In genomic region chr5:41638685-41639084, GRCh38 we compare ENCODE assay signal across 1 cellular context.
TF ChIP-seq lines count a peak whose summit lies in the region.

No MANE protein-coding gene starts in this region.

TF ChIP-seq in HepG2, 621 proteins besides CTCF, POLR2A, EP300 and RAD21 (continued from another document and continues in another):
- no peak for TF ChIP-seq ZBTB44 (CRISPR knock-in tag; IDR thresholded peaks at IDR 0.05)
- TF ChIP-seq CREBL2 (CRISPR knock-in tag; IDR thresholded peaks at IDR 0.05; ENCODE audit: borderline replicate concordance), result no peak
- no peak for TF ChIP-seq ZNF709 (CRISPR knock-in tag; IDR thresholded peaks at IDR 0.05)
- no peak; the same call in 1 of the 2 replicates for TF ChIP-seq ZSCAN9 (CRISPR knock-in tag; IDR thresholded peaks at IDR 0.05; ENCODE audit: borderline replicate concordance)
- no peak for TF ChIP-seq CEBPB (IDR thresholded peaks at IDR 0.05; ENCODE audit: borderline replicate concordance, low read depth, low read length)
- TF ChIP-seq ZSCAN25 (CRISPR knock-in tag; IDR thresholded peaks at IDR 0.05), result no peak
- no peak for TF ChIP-seq ZNF841 (CRISPR knock-in tag; IDR thresholded peaks at IDR 0.05; ENCODE audit: borderline replicate concordance)
- no peak for TF ChIP-seq ZNF652 (CRISPR knock-in tag; IDR thresholded peaks at IDR 0.05; ENCODE audit: borderline replicate concordance, low read depth)
- peak; percentile 51; the same call in 1 of the 2 replicates for TF ChIP-seq ATF1 (CRISPR knock-in tag; IDR thresholded peaks at IDR 0.05)
- no peak for TF ChIP-seq BATF2 (CRISPR knock-in tag; IDR thresholded peaks at IDR 0.05)
- TF ChIP-seq REL (CRISPR knock-in tag; conservative IDR thresholded peaks at IDR 0.05), result no peak
- no peak for TF ChIP-seq ZNF691 (CRISPR knock-in tag; IDR thresholded peaks at IDR 0.05; ENCODE audit: borderline replicate concordance, low read depth)
- TF ChIP-seq BORCS8-MEF2B (CRISPR knock-in tag; IDR thresholded peaks at IDR 0.05), result no peak
- no peak for TF ChIP-seq SAFB2 (CRISPR knock-in tag; IDR thresholded peaks at IDR 0.05; ENCODE audit: borderline replicate concordance, low read depth)
- peak; percentile 53; the same call in 1 of the 2 replicates for TF ChIP-seq RFXAP (CRISPR knock-in tag; IDR thresholded peaks at IDR 0.05; ENCODE audit: borderline replicate concordance)
- TF ChIP-seq E2F5 (CRISPR knock-in tag; conservative IDR thresholded peaks at IDR 0.05), result no peak
- TF ChIP-seq ZNF329 (CRISPR knock-in tag; IDR thresholded peaks at IDR 0.05; ENCODE audit: low read depth), result no peak
- TF ChIP-seq ZNF138 (CRISPR knock-in tag; IDR thresholded peaks at IDR 0.05; ENCODE audit: low read depth), result no peak
- TF ChIP-seq RCOR2 (CRISPR knock-in tag; IDR thresholded peaks at IDR 0.05), result peak; percentile 91
- no peak; the same call in 1 of the 2 replicates for TF ChIP-seq ZNF670 (CRISPR knock-in tag; IDR thresholded peaks at IDR 0.05; ENCODE audit: borderline replicate concordance)
- no peak for TF ChIP-seq TCF12 (IDR thresholded peaks at IDR 0.05)
- 0 out of 2 replicates have a peak, but pooled peaks have one; percentile 56 for TF ChIP-seq TCF12 (CRISPR knock-in tag; IDR thresholded peaks at IDR 0.05)
- TF ChIP-seq MTF2 (CRISPR knock-in tag; IDR thresholded peaks at IDR 0.05; ENCODE audit: borderline replicate concordance), result no peak
- no peak for TF ChIP-seq SMAD1 (CRISPR knock-in tag; IDR thresholded peaks at IDR 0.05; ENCODE audit: borderline replicate concordance, low read depth)
- TF ChIP-seq ZNF501 (CRISPR knock-in tag; IDR thresholded peaks at IDR 0.05), result no peak
- peak; percentile 58; the same call in 1 of the 2 replicates for TF ChIP-seq TBX3 (IDR thresholded peaks at IDR 0.05; ENCODE audit: borderline replicate concordance)
- TF ChIP-seq JUN (CRISPR knock-in tag; IDR thresholded peaks at IDR 0.05), result 0 out of 2 replicates have a peak, but pooled peaks have one; percentile 39
- TF ChIP-seq ELF3 (CRISPR knock-in tag; IDR thresholded peaks at IDR 0.05), result peak; percentile 79
- TF ChIP-seq ZNF12 (CRISPR knock-in tag; IDR thresholded peaks at IDR 0.05), result no peak; the same call in 1 of the 2 replicates
- TF ChIP-seq MBNL3 (CRISPR knock-in tag; conservative IDR thresholded peaks at IDR 0.05), result no peak
- no peak for TF ChIP-seq THAP9 (CRISPR knock-in tag; IDR thresholded peaks at IDR 0.05; ENCODE audit: borderline replicate concordance)
- TF ChIP-seq SNAPC5 (CRISPR knock-in tag; IDR thresholded peaks at IDR 0.05; ENCODE audit: borderline replicate concordance), result no peak
- TF ChIP-seq REST (IDR thresholded peaks at IDR 0.05; ENCODE audit: borderline replicate concordance in 1 of 2, low read depth in 1 of 2, low read length in 2 of 2), result peak in 1 of 2 experiments; percentile 60; a peak in 2 of 4 replicates
- TF ChIP-seq HNRNPUL1 (IDR thresholded peaks at IDR 0.05; ENCODE audit: low read depth, low read length), result no peak
- TF ChIP-seq CBX1 (IDR thresholded peaks at IDR 0.05; ENCODE audit: low read depth), result no peak
- no peak for TF ChIP-seq ZNF407 (CRISPR knock-in tag; IDR thresholded peaks at IDR 0.05; ENCODE audit: not compliant biosample characterization)
- TF ChIP-seq ISX (CRISPR knock-in tag; conservative IDR thresholded peaks at IDR 0.05), result no peak
- TF ChIP-seq ZBTB26 (CRISPR knock-in tag; IDR thresholded peaks at IDR 0.05; ENCODE audit: borderline replicate concordance), result no peak
- no peak for TF ChIP-seq REXO4 (CRISPR knock-in tag; IDR thresholded peaks at IDR 0.05; ENCODE audit: borderline replicate concordance)
- TF ChIP-seq TCF7 (IDR thresholded peaks at IDR 0.05; ENCODE audit: low read depth), result peak; percentile 98
- no peak for TF ChIP-seq ZNF891 (CRISPR knock-in tag; IDR thresholded peaks at IDR 0.05)
- no peak for TF ChIP-seq ZNF570 (CRISPR knock-in tag; IDR thresholded peaks at IDR 0.05; ENCODE audit: borderline replicate concordance)
- no peak for TF ChIP-seq CC2D1A (CRISPR knock-in tag; IDR thresholded peaks at IDR 0.05)
- TF ChIP-seq ZNF33B (CRISPR knock-in tag; IDR thresholded peaks at IDR 0.05), result no peak
- TF ChIP-seq ZBTB3 (CRISPR knock-in tag; IDR thresholded peaks at IDR 0.05; ENCODE audit: borderline replicate concordance, low read depth), result no peak
